1 cellular context compared by ENCODE assay signal in the genomic region with DNA sequence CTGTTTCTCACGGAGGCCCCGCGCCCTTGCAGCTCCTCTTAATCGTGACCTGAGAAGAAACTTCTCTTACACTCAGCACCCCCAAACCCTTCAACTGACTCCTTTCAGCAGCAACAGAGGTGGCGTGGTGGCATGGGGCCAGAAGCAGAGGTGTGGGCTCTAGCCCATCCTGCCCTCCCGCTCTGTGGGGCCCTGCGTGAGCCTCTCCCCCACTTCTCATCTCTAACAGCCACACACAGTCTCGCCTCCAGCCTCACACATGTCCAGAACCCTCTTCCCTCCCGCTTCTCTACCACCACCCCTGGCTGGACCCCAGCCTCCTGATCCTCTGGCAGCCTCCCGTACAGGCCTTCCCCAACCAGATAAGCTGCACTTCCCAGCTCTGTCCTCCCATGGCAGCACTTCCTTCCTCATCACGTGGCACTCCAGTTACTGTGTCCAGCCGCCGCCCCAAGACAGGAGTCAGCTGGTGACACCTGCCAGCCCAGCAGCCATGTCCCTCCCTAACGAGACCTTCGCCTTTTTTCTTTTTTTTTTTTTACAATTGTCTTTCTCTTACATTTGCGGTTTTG.
A peak's percentile ranks its signal among the peaks of the same experiment; 100 is the strongest.
TF ChIP-seq lines count a peak whose summit lies in the region.

No MANE protein-coding gene starts in this region.

TF ChIP-seq in K562, 482 proteins besides CTCF, POLR2A, EP300 and RAD21 (continues in another document):
- no peak for TF ChIP-seq HNRNPL (IDR thresholded peaks at IDR 0.05; ENCODE audit: low read depth, low read length)
- TF ChIP-seq CBFA2T2 (conservative IDR thresholded peaks at IDR 0.05), result 0 out of 2 replicates have a peak, but pooled peaks have one; percentile 24
- no peak for TF ChIP-seq SLC30A9 (CRISPR knock-in tag; IDR thresholded peaks at IDR 0.05)
- peak; percentile 59; the same call in 1 of the 2 replicates for TF ChIP-seq BHLHE40 (IDR thresholded peaks at IDR 0.05; ENCODE audit: low read length)
- TF ChIP-seq MITF (IDR thresholded peaks at IDR 0.05), result 0 out of 2 replicates have a peak, but pooled peaks have one; percentile 46
- TF ChIP-seq, protein P1, sequence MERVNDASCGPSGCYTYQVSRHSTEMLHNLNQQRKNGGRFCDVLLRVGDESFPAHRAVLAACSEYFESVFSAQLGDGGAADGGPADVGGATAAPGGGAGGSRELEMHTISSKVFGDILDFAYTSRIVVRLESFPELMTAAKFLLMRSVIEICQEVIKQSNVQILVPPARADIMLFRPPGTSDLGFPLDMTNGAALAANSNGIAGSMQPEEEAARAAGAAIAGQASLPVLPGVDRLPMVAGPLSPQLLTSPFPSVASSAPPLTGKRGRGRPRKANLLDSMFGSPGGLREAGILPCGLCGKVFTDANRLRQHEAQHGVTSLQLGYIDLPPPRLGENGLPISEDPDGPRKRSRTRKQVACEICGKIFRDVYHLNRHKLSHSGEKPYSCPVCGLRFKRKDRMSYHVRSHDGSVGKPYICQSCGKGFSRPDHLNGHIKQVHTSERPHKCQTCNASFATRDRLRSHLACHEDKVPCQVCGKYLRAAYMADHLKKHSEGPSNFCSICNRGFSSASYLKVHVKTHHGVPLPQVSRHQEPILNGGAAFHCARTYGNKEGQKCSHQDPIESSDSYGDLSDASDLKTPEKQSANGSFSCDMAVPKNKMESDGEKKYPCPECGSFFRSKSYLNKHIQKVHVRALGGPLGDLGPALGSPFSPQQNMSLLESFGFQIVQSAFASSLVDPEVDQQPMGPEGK (CRISPR knock-in tag; IDR thresholded peaks at IDR 0.05; ENCODE audit: borderline replicate concordance), result no peak
- TF ChIP-seq ZNF41 (CRISPR knock-in tag; conservative IDR thresholded peaks at IDR 0.05), result no peak
- TF ChIP-seq HNRNPK (IDR thresholded peaks at IDR 0.05; ENCODE audit: low read depth, low read length, poor library complexity, severe bottlenecking), result no peak
- peak; percentile 47; the same call in 1 of the 2 replicates for TF ChIP-seq CXXC5 (CRISPR knock-in tag; IDR thresholded peaks at IDR 0.05)
- peak; percentile 80 for TF ChIP-seq TFAP4 (CRISPR knock-in tag; IDR thresholded peaks at IDR 0.05; ENCODE audit: borderline replicate concordance)
- 0 out of 2 replicates have a peak, but pooled peaks have one; percentile 15 for TF ChIP-seq TFE3 (CRISPR knock-in tag; IDR thresholded peaks at IDR 0.05)
- no peak for TF ChIP-seq SNAPC5 (CRISPR knock-in tag; IDR thresholded peaks at IDR 0.05)
- no peak for TF ChIP-seq MCM5 (IDR thresholded peaks at IDR 0.05; ENCODE audit: low read depth)
- TF ChIP-seq E2F3 (CRISPR knock-in tag; IDR thresholded peaks at IDR 0.05), result no peak
- no peak for TF ChIP-seq MIER1 (IDR thresholded peaks at IDR 0.05; ENCODE audit: low read depth)
- no peak for TF ChIP-seq XRCC3 (IDR thresholded peaks at IDR 0.05)
- no peak; the same call in 1 of the 2 replicates for TF ChIP-seq PHF8 (IDR thresholded peaks at IDR 0.05; ENCODE audit: borderline replicate concordance, low read length)
- no peak for TF ChIP-seq ZNF436 (CRISPR knock-in tag; IDR thresholded peaks at IDR 0.05)
- TF ChIP-seq ZNF764 (CRISPR knock-in tag; IDR thresholded peaks at IDR 0.05; ENCODE audit: low read depth), result no peak
- no peak for TF ChIP-seq NRF1 (conservative IDR thresholded peaks at IDR 0.05 in 1 of 2, IDR thresholded peaks at IDR 0.05 in 1 of 2)
- TF ChIP-seq RCOR1 (IDR thresholded peaks at IDR 0.05; ENCODE audit: borderline replicate concordance in 1 of 2, low read depth in 2 of 2, low read length in 2 of 2), result 0 out of 4 replicates have a peak, but pooled peaks of 1 of the 2 experiments have one; percentile 7
- no peak for TF ChIP-seq HNRNPLL (IDR thresholded peaks at IDR 0.05; ENCODE audit: low read depth, low read length, poor library complexity, severe bottlenecking)
- TF ChIP-seq THRAP3 (IDR thresholded peaks at IDR 0.05; ENCODE audit: borderline replicate concordance), result no peak
- no peak for TF ChIP-seq ZNF551 (CRISPR knock-in tag; IDR thresholded peaks at IDR 0.05)
- TF ChIP-seq, protein P2, sequence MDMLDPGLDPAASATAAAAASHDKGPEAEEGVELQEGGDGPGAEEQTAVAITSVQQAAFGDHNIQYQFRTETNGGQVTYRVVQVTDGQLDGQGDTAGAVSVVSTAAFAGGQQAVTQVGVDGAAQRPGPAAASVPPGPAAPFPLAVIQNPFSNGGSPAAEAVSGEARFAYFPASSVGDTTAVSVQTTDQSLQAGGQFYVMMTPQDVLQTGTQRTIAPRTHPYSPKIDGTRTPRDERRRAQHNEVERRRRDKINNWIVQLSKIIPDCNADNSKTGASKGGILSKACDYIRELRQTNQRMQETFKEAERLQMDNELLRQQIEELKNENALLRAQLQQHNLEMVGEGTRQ (CRISPR knock-in tag; IDR thresholded peaks at IDR 0.05), result peak; percentile 78
- peak in 1 of 2 experiments; percentile 35 for TF ChIP-seq E2F6 (IDR thresholded peaks at IDR 0.05; ENCODE audit: borderline replicate concordance in 1 of 2, extremely low read depth in 1 of 2, insufficient read depth in 1 of 2, insufficient read length in 1 of 2, low read depth in 1 of 2, low read length in 1 of 2, poor library complexity in 1 of 2, severe bottlenecking in 1 of 2)
- TF ChIP-seq ZBTB8A (IDR thresholded peaks at IDR 0.05; ENCODE audit: partially characterized antibody), result no peak
- no peak for TF ChIP-seq KLF13 (tag; IDR thresholded peaks at IDR 0.05; ENCODE audit: borderline replicate concordance, low read depth)
- TF ChIP-seq GABPB2 (CRISPR knock-in tag; conservative IDR thresholded peaks at IDR 0.05), result no peak
- TF ChIP-seq TGIF2 (CRISPR knock-in tag; IDR thresholded peaks at IDR 0.05), result no peak
- peak; percentile 41; the same call in 1 of the 2 replicates for TF ChIP-seq ZBTB9 (CRISPR knock-in tag; IDR thresholded peaks at IDR 0.05)
- TF ChIP-seq MGA (IDR thresholded peaks at IDR 0.05), result 0 out of 2 replicates have a peak, but pooled peaks have one; percentile 35
- TF ChIP-seq ZFP36 (IDR thresholded peaks at IDR 0.05; ENCODE audit: low read depth, low read length, partially characterized antibody), result no peak
